Comparison of ENCODE assay signal across 18 cellular contexts in the genomic region with DNA sequence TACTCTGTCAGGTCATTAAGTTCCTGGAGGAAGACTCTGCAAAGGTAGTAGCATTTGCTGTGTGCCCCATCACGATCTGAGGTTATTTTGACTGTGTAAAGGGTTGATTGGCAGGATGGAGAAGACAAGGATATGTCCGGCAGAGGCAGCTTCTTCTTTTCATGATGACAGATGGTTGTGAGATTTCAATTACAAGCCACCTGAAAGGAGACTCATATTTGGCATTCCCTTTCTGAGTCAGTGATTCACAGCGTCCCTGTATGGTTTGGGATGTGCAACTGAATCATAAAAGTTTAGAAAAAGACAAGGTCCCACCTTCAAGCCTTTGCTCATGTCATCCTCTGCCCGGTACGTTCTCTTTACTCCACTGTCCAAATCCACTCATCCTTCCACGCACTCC.
DNase-seq lines count a peak whose midpoint lies in the region; ATAC-seq and TF ChIP-seq lines count a peak whose summit lies in the region.
"Had no signal": no experiment of that assay in that cellular context is flagged by ENCODE, and none has a peak within 500 bp of the region (broad histone marks: within the 10 kb centered on the region; RNA-seq: fewer than 3 reads in every experiment).

No MANE protein-coding gene starts in this region.

- no CpG with 5 or more reads among the region's 6 CpGs for WGBS in mesendoderm (ENCODE audit: extremely low coverage, insufficient coverage, low lambda C conversion rate)
- WGBS in right lobe of liver (ENCODE audit: insufficient coverage, low coverage, low lambda C conversion rate, missing lambda C conversion rate): 75% methylated on average over 5 of the region's 6 CpGs

- peak overlapping the region; percentile 1 for H3K56ac ChIP-seq in mesendoderm (ENCODE audit: low read length)

- no peak overlapping the region for H3K27ac Mint-ChIP-seq in activated T-helper 17 cell treated with anti-CD3 and anti-CD28 coated beads, Interleukin-2, amount 50 U/mL, for 72 hours
- H3K27ac Mint-ChIP-seq: B cell; CD8-positive, alpha-beta T cell had no signal

- H3K27ac ChIP-seq in mesendoderm (ENCODE audit: low read depth, low read length) (peak overlapping the region; percentile 38), right lobe of liver (no peak overlapping the region)
- H3K27ac ChIP-seq: BLaER1 treated with 17β-estradiol and CSF1 and Interleukin-3, amounts not matched to agents 10 nM and 100 nM; GM23248 had no signal

- no peak for TF ChIP-seq POLR2A in right lobe of liver (IDR thresholded peaks at IDR 0.05)

- no peak overlapping the region for H3K4me2 ChIP-seq in mesendoderm (ENCODE audit: low read length)

- TF ChIP-seq CTCF in GM12865 (IDR thresholded peaks at IDR 0.05; ENCODE audit: insufficient read depth, low read depth, low read length, missing control alignments) (no peak), right lobe of liver (IDR thresholded peaks at IDR 0.05) (no peak)

- H3K23ac ChIP-seq in mesendoderm (ENCODE audit: low read length): no peak overlapping the region

- peak overlapping the region; percentile 45 for H3K4ac ChIP-seq in mesendoderm (ENCODE audit: low read depth, low read length)

- H2BK120ac ChIP-seq in mesendoderm (ENCODE audit: low read depth, low read length): peak overlapping the region; percentile 24

- H2BK15ac ChIP-seq in mesendoderm (replicated peaks; ENCODE audit: low read depth): no peak overlapping the region

- H3K36me3 ChIP-seq in mesendoderm (ENCODE audit: control insufficient read depth, insufficient read depth, low read length) (no peaks in the 10 kb centered on the region), right lobe of liver (no peaks in the 10 kb centered on the region)
- H3K36me3 ChIP-seq: BLaER1 treated with 17β-estradiol and CSF1 and Interleukin-3, amounts not matched to agents 10 nM and 100 nM had no signal

- peaks cover 10% of the 10 kb centered on the region for H3K27me3 Mint-ChIP-seq in activated T-helper 17 cell treated with anti-CD3 and anti-CD28 coated beads, Interleukin-2, amount 50 U/mL, for 72 hours

- H3K9ac ChIP-seq in mesendoderm (ENCODE audit: low read length): no peak overlapping the region
- H3K9ac ChIP-seq: BLaER1 treated with 17β-estradiol and CSF1 and Interleukin-3, amounts not matched to agents 10 nM and 100 nM; GM23248 had no signal

- H3K27me3 ChIP-seq in mesendoderm (ENCODE audit: insufficient read depth, low read length, poor library complexity): no peaks in the 10 kb centered on the region
- no peaks in the 10 kb centered on the region for H3K27me3 ChIP-seq in right lobe of liver
- H3K27me3 ChIP-seq: BLaER1 treated with 17β-estradiol and CSF1 and Interleukin-3, amounts not matched to agents 10 nM and 100 nM had no signal

- no peak overlapping the region for H4K5ac ChIP-seq in mesendoderm (ENCODE audit: low read length)

- DNase-seq in GM12865 (ENCODE audit: low read depth) (peak; percentile 33), mesendoderm (no peak), right lobe of liver (no peak), Ammon's horn (ENCODE audit: low spot score) (no peak), EL (no peak)
- DNase-seq: 8988T; Calu3; CD8-positive, alpha-beta T cell; DMS79 treated with DMSO at 0.1 percent for 48 hours; GM23248; HCEC 1CT; KBM-7 had no signal

- H2AK5ac ChIP-seq in mesendoderm (ENCODE audit: low read length): peak overlapping the region; percentile 29

- no peak overlapping the region for H4K8ac ChIP-seq in mesendoderm (ENCODE audit: low read depth, low read length)

- peak overlapping the region; percentile 63 for H3K18ac ChIP-seq in mesendoderm (ENCODE audit: low read length)

- no peak overlapping the region for H2BK5ac ChIP-seq in mesendoderm (ENCODE audit: low read length)

- H3K36me3 Mint-ChIP-seq in activated T-helper 17 cell treated with anti-CD3 and anti-CD28 coated beads, Interleukin-2, amount 50 U/mL, for 72 hours (ENCODE audit: low read depth): no peaks in the 10 kb centered on the region
- H3K36me3 Mint-ChIP-seq: CD8-positive, alpha-beta T cell; IgD-negative memory B cell had no signal

- no peaks in the 10 kb centered on the region for H3K79me1 ChIP-seq in mesendoderm (ENCODE audit: low read length)

- H3K9me3 Mint-ChIP-seq in activated T-helper 17 cell treated with anti-CD3 and anti-CD28 coated beads, Interleukin-2, amount 50 U/mL, for 72 hours: no peaks in the 10 kb centered on the region
- H3K9me3 Mint-ChIP-seq: CD8-positive, alpha-beta T cell; IgD-negative memory B cell had no signal

- intact Hi-C loops in right lobe of liver (cut with DNase I): no loop called here

- no peaks in the 10 kb centered on the region for H3K9me3 ChIP-seq in right lobe of liver
- H3K9me3 ChIP-seq: BLaER1 treated with 17β-estradiol and CSF1 and Interleukin-3, amounts not matched to agents 10 nM and 100 nM had no signal

- no peaks in the 10 kb centered on the region for H3K4me1 Mint-ChIP-seq in activated T-helper 17 cell treated with anti-CD3 and anti-CD28 coated beads, Interleukin-2, amount 50 U/mL, for 72 hours
- H3K4me1 Mint-ChIP-seq: B cell, IgD-negative memory B cell had no signal

- no peaks in the 10 kb centered on the region for H3K4me1 ChIP-seq in mesendoderm (ENCODE audit: control insufficient read depth, low read depth, low read length)
- no peaks in the 10 kb centered on the region for H3K4me1 ChIP-seq in right lobe of liver

- no peak overlapping the region for H3K4me3 Mint-ChIP-seq in activated T-helper 17 cell treated with anti-CD3 and anti-CD28 coated beads, Interleukin-2, amount 50 U/mL, for 72 hours
- H3K4me3 Mint-ChIP-seq: B cell; CD8-positive, alpha-beta T cell; IgD-negative memory B cell had no signal

- no peaks in the 10 kb centered on the region for H3K79me2 ChIP-seq in mesendoderm (ENCODE audit: control insufficient read depth, insufficient read depth, low read length)

- ATAC-seq in HG03432 (IDR thresholded peaks at IDR 0.05; ENCODE audit: unreplicated experiment) (peak; percentile 53), right lobe of liver (no peak), GM21737 (IDR thresholded peaks at IDR 0.05; ENCODE audit: unreplicated experiment) (no peak)
- peak; percentile 66 for ATAC-seq in activated T-helper 17 cell treated with anti-CD3 and anti-CD28 coated beads, Interleukin-2, amount 50 U/mL, for 72 hours (replicated peaks)
- ATAC-seq: CD8-positive, alpha-beta T cell had no signal

- no peak overlapping the region for H3K4me3 ChIP-seq in GM12865 (ENCODE audit: low read depth, low read length)
- H3K4me3 ChIP-seq in mesendoderm (ENCODE audit: low read length): no peak overlapping the region
- H3K4me3 ChIP-seq in right lobe of liver: no peak overlapping the region
- H3K4me3 ChIP-seq: BLaER1 treated with 17β-estradiol and CSF1 and Interleukin-3, amounts not matched to agents 10 nM and 100 nM; GM23248 had no signal

Comparison
In these comparisons a context has a peak if more than half of its experiments do, and no peak if none do; other contexts are left out.
1. ATAC-seq: peak in HG03432 (single experiment) and activated T-helper 17 cell treated with anti-CD3 and anti-CD28 coated beads, Interleukin-2, amount 50 U/mL, for 72 hours (single experiment); none in right lobe of liver (0 of 4) and GM21737 (single experiment).